11 cellular contexts compared by ENCODE assay signal in the genomic region with DNA sequence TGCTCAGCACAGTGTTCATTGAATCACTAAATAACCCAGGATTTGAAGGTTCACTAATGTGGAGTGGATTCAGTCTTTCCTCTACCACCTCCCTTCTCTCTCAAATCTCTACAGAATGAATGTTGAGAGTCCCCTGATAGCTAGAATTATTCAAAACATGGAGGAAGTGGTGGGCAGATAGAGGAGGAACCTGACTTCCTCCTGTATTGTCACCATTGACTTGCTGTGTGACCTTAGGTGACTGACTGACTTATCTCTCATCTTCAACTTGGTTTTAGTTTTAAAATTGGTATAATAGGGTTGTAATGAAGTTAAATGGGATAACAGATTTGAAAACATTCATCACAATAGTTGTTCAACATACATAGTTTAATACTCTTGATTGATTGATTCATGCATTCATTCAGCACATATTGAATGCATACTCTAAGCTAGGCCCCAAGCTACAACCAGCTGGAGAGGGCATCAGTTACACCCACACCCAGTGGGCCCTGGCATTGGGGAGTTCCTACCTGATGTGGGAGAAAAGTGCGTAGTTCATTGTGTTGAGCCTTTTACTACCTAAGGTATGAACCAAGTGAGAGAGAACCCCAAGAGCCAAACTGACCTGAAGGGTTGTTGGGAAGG.
A peak's percentile ranks its signal among the peaks of the same experiment; 100 is the strongest.
DNase-seq lines count a peak whose midpoint lies in the region; ATAC-seq, FAIRE-seq and TF ChIP-seq lines count a peak whose summit lies in the region.
"Had no signal": no experiment of that assay in that cellular context is flagged by ENCODE, and none has a peak within 500 bp of the region (broad histone marks: within the 10 kb centered on the region; RNA-seq: fewer than 3 reads in every experiment).

No MANE protein-coding gene starts in this region.

- H3K4me3 Mint-ChIP-seq in activated naive CD8-positive, alpha-beta T cell treated with anti-CD3 and anti-CD28 coated beads, Interleukin-2, amount 50 U/mL, for 24 hours, result no peak overlapping the region
- H3K4me3 Mint-ChIP-seq: neural progenitor cell had no signal

- no peaks in the 10 kb centered on the region for H3K36me3 Mint-ChIP-seq in activated naive CD8-positive, alpha-beta T cell treated with anti-CD3 and anti-CD28 coated beads, Interleukin-2, amount 50 U/mL, for 24 hours (ENCODE audit: low read depth)
- H3K36me3 Mint-ChIP-seq: neural progenitor cell had no signal

- POLR2A ChIA-PET in GM10248 (lab: Yijun Ruan, JAX), result no interaction called here

- no peak for FAIRE-seq in frontal cortex (lab: Jason Lieb, UNC)

- no peaks in the 10 kb centered on the region for H3K9me3 Mint-ChIP-seq in activated naive CD8-positive, alpha-beta T cell treated with anti-CD3 and anti-CD28 coated beads, Interleukin-2, amount 50 U/mL, for 24 hours
- H3K9me3 Mint-ChIP-seq: neural progenitor cell had no signal

- TF ChIP-seq CTCF in GM10248 (IDR thresholded peaks at IDR 0.05; ENCODE audit: control extremely low read depth, extremely low read depth, low read depth, missing control alignments), result no peak

- DNase-seq in GM10248 (ENCODE audit: extremely low spot score) (peak; percentile 28), frontal cortex (ENCODE audit: low spot score in 2 of 2) (no peak), globus pallidus (ENCODE audit: low spot score) (no peak)
- DNase-seq in activated naive CD8-positive, alpha-beta T cell treated with anti-CD3 and anti-CD28 coated beads, Interleukin-2, amount 50 U/mL, for 24 hours, result no peak
- DNase-seq in stimulated activated CD4-positive, alpha-beta T cell treated with anti-CD3 and anti-CD28 coated beads, Interleukin-4, amount 100 ng/mL, for 1 hour, result no peak
- DNase-seq: GOT3, NCI-H1694 had no signal

- CTCF ChIA-PET in GM10248 (lab: Yijun Ruan, JAX), result interaction anchor here (1.0 to 2.7 kb wide), 4 partner anchors 12 to 815 kb away, joined by 3 to 13 read pairs (median 6); no protein-coding TSS in a partner anchor

- peaks cover 23% of the 10 kb centered on the region for H3K4me1 Mint-ChIP-seq in activated naive CD8-positive, alpha-beta T cell treated with anti-CD3 and anti-CD28 coated beads, Interleukin-2, amount 50 U/mL, for 24 hours
- H3K4me1 Mint-ChIP-seq: neural progenitor cell had no signal

- ATAC-seq in GM19372 (IDR thresholded peaks at IDR 0.05; ENCODE audit: low read depth, unreplicated experiment) (peak; percentile 83), HG03469 (IDR thresholded peaks at IDR 0.05; ENCODE audit: unreplicated experiment) (peak; percentile 71), HG03457 (IDR thresholded peaks at IDR 0.05; ENCODE audit: unreplicated experiment) (no peak)
- ATAC-seq in activated naive CD8-positive, alpha-beta T cell treated with anti-CD3 and anti-CD28 coated beads, Interleukin-2, amount 50 U/mL, for 24 hours, result peak; percentile 82

- no peaks in the 10 kb centered on the region for H3K27me3 Mint-ChIP-seq in activated naive CD8-positive, alpha-beta T cell treated with anti-CD3 and anti-CD28 coated beads, Interleukin-2, amount 50 U/mL, for 24 hours

- H3K27ac Mint-ChIP-seq in activated naive CD8-positive, alpha-beta T cell treated with anti-CD3 and anti-CD28 coated beads, Interleukin-2, amount 50 U/mL, for 24 hours, result peak overlapping the region; percentile 44
- H3K27ac Mint-ChIP-seq: neural progenitor cell had no signal
